17 cellular contexts compared by ENCODE assay signal in genomic region chr17:75769536-75769935, GRCh38. TPM values are rescaled to one million over a fixed set of nuclear protein-coding genes. Genes with fewer than 3 reads are reported as not detected.
DNase-seq lines count a peak whose midpoint lies in the region; TF ChIP-seq lines count a peak whose summit lies in the region.
"Had no signal": no experiment of that assay in that cellular context is flagged by ENCODE, and none has a peak within 500 bp of the region (broad histone marks: within the 10 kb centered on the region; RNA-seq: fewer than 3 reads in every experiment).

No MANE protein-coding gene starts in this region.

- H3K27me3 Mint-ChIP-seq in osteocyte (ENCODE audit: unreplicated experiment), result no peaks in the 10 kb centered on the region
- H3K27me3 Mint-ChIP-seq: stimulated activated naive B cell treated with anti-CD40 and anti-IgM and Interleukin-4, amounts not matched to agents 10 μg/mL and 1 μg/mL and 100 μg/mL, for 72 hours had no signal

- H3K9me3 Mint-ChIP-seq in osteocyte (ENCODE audit: unreplicated experiment), result no peaks in the 10 kb centered on the region
- H3K9me3 Mint-ChIP-seq: neural crest cell; stimulated activated naive B cell treated with anti-CD40 and anti-IgM and Interleukin-4, amounts not matched to agents 10 μg/mL and 1 μg/mL and 100 μg/mL, for 72 hours had no signal

- peaks cover 7% of the 10 kb centered on the region for H3K4me1 Mint-ChIP-seq in osteocyte (ENCODE audit: unreplicated experiment)

- no peak overlapping the region for H3K27ac Mint-ChIP-seq in osteocyte (ENCODE audit: unreplicated experiment)
- H3K27ac Mint-ChIP-seq: CD14-positive monocyte; stimulated activated naive B cell treated with anti-CD40 and anti-IgM and Interleukin-4, amounts not matched to agents 10 μg/mL and 1 μg/mL and 100 μg/mL, for 72 hours had no signal

- no peaks in the 10 kb centered on the region for H3K36me3 Mint-ChIP-seq in osteocyte (ENCODE audit: unreplicated experiment)

- no peak overlapping the region for H3K4me3 Mint-ChIP-seq in osteocyte (ENCODE audit: unreplicated experiment)
- H3K4me3 Mint-ChIP-seq: CD14-positive monocyte; neural crest cell; stimulated activated naive B cell treated with anti-CD40 and anti-IgM and Interleukin-4, amounts not matched to agents 10 μg/mL and 1 μg/mL and 100 μg/mL, for 72 hours had no signal

- DNase-seq in NCI-H510A treated with DMSO at 0.1 percent for 48 hours (lab: John Stamatoyannopoulos, UW), result peak; percentile 64
- DNase-seq in NCI-H510A (lab: John Stamatoyannopoulos, UW), result no peak
- DNase-seq in NCI-H2029 (lab: John Stamatoyannopoulos, UW), result peak; percentile 74
- peak; percentile 66 for DNase-seq in mucosa of gallbladder (ENCODE audit: low spot score)
- no peak for DNase-seq in osteocyte (ENCODE audit: extremely low spot score, unreplicated experiment)
- DNase-seq in germinal center (ENCODE audit: low spot score), result no peak
- no peak for DNase-seq in COR-L47 (lab: John Stamatoyannopoulos, UW)
- DNase-seq: activated CD4-positive, alpha-beta T cell treated with anti-CD3 and anti-CD28 coated beads, Interleukin-2, amount 50 U/mL, for 1 hour; activated naive CD4-positive, alpha-beta T cell treated with anti-CD3 and anti-CD28 coated beads, Interleukin-2, amount 50 U/mL, for 16 hours; MG63; stimulated activated CD4-positive, alpha-beta T cell treated with anti-CD3 and anti-CD28 coated beads, Interleukin-15, amount 100 ng/mL, for 24 hours; stimulated activated naive B cell treated with anti-CD40 and anti-IgM and Interleukin-4, amounts not matched to agents 10 μg/mL and 1 μg/mL and 100 μg/mL, for 72 hours; trophoblast cell had no signal

- H3K27ac ChIP-seq in VCaP, result peak overlapping the region; percentile 44
- H3K27ac ChIP-seq: ascending aorta had no signal

- TF ChIP-seq CTCF in VCaP (conservative IDR thresholded peaks at IDR 0.05) (no peak), osteocyte (IDR thresholded peaks at IDR 0.05) (no peak)

RNA-seq across cellular contexts. Expression of gene GALK1, which starts 4.5 kb away (rescaled TPM):
- total RNA-seq in mucosa of gallbladder (35.9 TPM), osteocyte (30.3 and 31.2 TPM in 2 replicates)

RNA-seq across cellular contexts. Expression of gene UNK, which starts 15.1 kb away (rescaled TPM):
- 26.6 TPM for total RNA-seq in mucosa of gallbladder
- 35.1 and 38.2 TPM in 2 replicates for total RNA-seq in osteocyte

RNA-seq across cellular contexts. Expression of gene ITGB4, which starts 48.3 kb away (rescaled TPM):
- 317 TPM for total RNA-seq in mucosa of gallbladder
- 460 and 524 TPM in 2 replicates for total RNA-seq in osteocyte

Comparison
In these comparisons a context has a peak if more than half of its experiments do, and no peak if none do; other contexts are left out.
1. DNase-seq: peak in NCI-H510A treated with DMSO at 0.1 percent for 48 hours (single experiment), NCI-H2029 (single experiment) and mucosa of gallbladder (single experiment); none in NCI-H510A (single experiment), osteocyte (single experiment), germinal center (single experiment) and COR-L47 (single experiment).